1 cellular context compared by ENCODE assay signal in the genomic region with DNA sequence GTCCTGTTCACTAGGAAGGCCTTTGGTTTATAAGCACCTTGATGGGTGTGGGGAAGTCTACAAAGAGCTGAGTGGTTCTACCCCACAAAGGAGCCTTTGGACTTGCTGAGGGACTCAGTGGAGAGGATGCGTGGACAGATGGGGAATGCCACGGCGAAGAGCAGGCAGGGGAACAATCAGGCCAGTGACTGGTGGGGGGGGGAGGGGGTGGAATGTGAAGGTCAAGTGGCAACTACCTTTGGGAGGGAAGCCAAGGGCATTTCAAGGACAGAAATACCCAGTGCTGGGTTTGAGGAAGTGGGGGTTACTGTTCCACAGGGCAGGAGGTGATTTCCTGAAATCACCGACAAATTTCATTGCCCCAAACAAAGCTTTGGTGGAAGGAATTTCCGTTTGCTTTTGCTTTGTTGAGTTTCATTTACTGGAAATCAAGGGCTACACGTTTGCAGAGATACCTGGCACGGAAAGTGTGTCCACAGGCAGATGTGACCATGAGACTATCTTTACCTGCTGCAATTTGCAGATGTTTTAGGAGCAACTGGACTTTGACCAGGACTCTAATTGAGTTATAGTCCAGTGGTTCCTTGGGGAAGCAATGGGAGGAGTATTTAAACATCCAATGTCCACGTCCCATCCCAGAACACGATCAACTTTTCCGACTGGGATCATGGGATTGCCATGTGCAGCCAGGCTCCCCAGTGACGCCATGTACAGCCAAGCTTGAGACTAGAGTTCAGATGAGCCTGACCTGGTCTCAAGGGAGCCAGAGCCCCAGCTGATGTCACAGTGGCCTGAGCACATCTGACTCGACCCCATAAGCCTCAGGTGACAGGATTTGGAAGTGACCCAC.
TF ChIP-seq lines count a peak whose summit lies in the region.

No MANE protein-coding gene starts in this region.

TF ChIP-seq in HepG2, 621 proteins besides CTCF, POLR2A, EP300 and RAD21 (continued from another document and continues in another):
- TF ChIP-seq, protein P1, sequence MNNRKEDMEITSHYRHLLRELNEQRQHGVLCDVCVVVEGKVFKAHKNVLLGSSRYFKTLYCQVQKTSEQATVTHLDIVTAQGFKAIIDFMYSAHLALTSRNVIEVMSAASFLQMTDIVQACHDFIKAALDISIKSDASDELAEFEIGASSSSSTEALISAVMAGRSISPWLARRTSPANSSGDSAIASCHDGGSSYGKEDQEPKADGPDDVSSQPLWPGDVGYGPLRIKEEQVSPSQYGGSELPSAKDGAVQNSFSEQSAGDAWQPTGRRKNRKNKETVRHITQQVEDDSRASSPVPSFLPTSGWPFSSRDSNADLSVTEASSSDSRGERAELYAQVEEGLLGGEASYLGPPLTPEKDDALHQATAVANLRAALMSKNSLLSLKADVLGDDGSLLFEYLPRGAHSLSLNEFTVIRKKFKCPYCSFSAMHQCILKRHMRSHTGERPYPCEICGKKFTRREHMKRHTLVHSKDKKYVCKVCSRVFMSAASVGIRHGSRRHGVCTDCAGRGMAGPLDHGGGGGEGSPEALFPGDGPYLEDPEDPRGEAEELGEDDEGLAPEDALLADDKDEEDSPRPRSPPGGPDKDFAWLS (CRISPR knock-in tag; IDR thresholded peaks at IDR 0.05; ENCODE audit: borderline replicate concordance): no peak
- TF ChIP-seq CENPX (CRISPR knock-in tag; IDR thresholded peaks at IDR 0.05) (no peak; the same call in 1 of the 2 replicates), NCOA2 (CRISPR knock-in tag; IDR thresholded peaks at IDR 0.05) (peak; percentile 13; the same call in 1 of the 2 replicates), KDM2A (CRISPR knock-in tag; IDR thresholded peaks at IDR 0.05; ENCODE audit: borderline replicate concordance, low read depth) (peak; percentile 75), ZFP90 (CRISPR knock-in tag; IDR thresholded peaks at IDR 0.05; ENCODE audit: borderline replicate concordance) (no peak), BORCS8-MEF2B (CRISPR knock-in tag; IDR thresholded peaks at IDR 0.05) (peak; percentile 58; the same call in 1 of the 2 replicates), ZNF678 (CRISPR knock-in tag; IDR thresholded peaks at IDR 0.05) (no peak), NFKBIZ (CRISPR knock-in tag; IDR thresholded peaks at IDR 0.05) (no peak), HNRNPL (IDR thresholded peaks at IDR 0.05; ENCODE audit: low read depth, low read length) (no peak), SP4 (CRISPR knock-in tag; IDR thresholded peaks at IDR 0.05) (no peak; the same call in 1 of the 2 replicates), ZFP41 (CRISPR knock-in tag; IDR thresholded peaks at IDR 0.05; ENCODE audit: borderline replicate concordance) (no peak), ZFYVE20 (CRISPR knock-in tag; IDR thresholded peaks at IDR 0.05; ENCODE audit: borderline replicate concordance, low read depth) (no peak), NFYB (CRISPR knock-in tag; IDR thresholded peaks at IDR 0.05) (no peak), RELA (CRISPR knock-in tag; IDR thresholded peaks at IDR 0.05) (no peak), SMAD9 (CRISPR knock-in tag; IDR thresholded peaks at IDR 0.05) (no peak), ZSCAN12 (CRISPR knock-in tag; IDR thresholded peaks at IDR 0.05) (no peak), ZNF563 (CRISPR knock-in tag; IDR thresholded peaks at IDR 0.05) (peak; percentile 65; the same call in 1 of the 2 replicates), ZSCAN9 (CRISPR knock-in tag; IDR thresholded peaks at IDR 0.05; ENCODE audit: borderline replicate concordance) (no peak), ELF4 (CRISPR knock-in tag; IDR thresholded peaks at IDR 0.05; ENCODE audit: borderline replicate concordance) (no peak), KLF12 (CRISPR knock-in tag; IDR thresholded peaks at IDR 0.05; ENCODE audit: borderline replicate concordance) (no peak), AHR (CRISPR knock-in tag; IDR thresholded peaks at IDR 0.05) (no peak), HNF4A (CRISPR knock-in tag; IDR thresholded peaks at IDR 0.05) (peak; percentile 89), HCFC1 (IDR thresholded peaks at IDR 0.05; ENCODE audit: low read depth, low read length) (no peak), ZNF260 (CRISPR knock-in tag; IDR thresholded peaks at IDR 0.05; ENCODE audit: borderline replicate concordance, low read depth) (no peak), ZNF75D (CRISPR knock-in tag; IDR thresholded peaks at IDR 0.05; ENCODE audit: borderline replicate concordance) (no peak), ZNF350 (CRISPR knock-in tag; IDR thresholded peaks at IDR 0.05; ENCODE audit: borderline replicate concordance, low read depth) (0 out of 2 replicates have a peak, but pooled peaks have one; percentile 33), SP5 (CRISPR knock-in tag; IDR thresholded peaks at IDR 0.05; ENCODE audit: borderline replicate concordance, low read depth) (peak; percentile 3; the same call in 1 of the 2 replicates), ZSCAN22 (CRISPR knock-in tag; IDR thresholded peaks at IDR 0.05) (no peak), KLF15 (CRISPR knock-in tag; IDR thresholded peaks at IDR 0.05; ENCODE audit: borderline replicate concordance) (no peak), RNF2 (conservative IDR thresholded peaks at IDR 0.05; ENCODE audit: low read depth) (0 out of 2 replicates have a peak, but pooled peaks have one; percentile 35), ZNF577 (CRISPR knock-in tag; IDR thresholded peaks at IDR 0.05; ENCODE audit: borderline replicate concordance, low read depth) (no peak), ZFY (CRISPR knock-in tag; IDR thresholded peaks at IDR 0.05) (no peak; the same call in 1 of the 2 replicates), RXRB (CRISPR knock-in tag; IDR thresholded peaks at IDR 0.05; ENCODE audit: borderline replicate concordance) (no peak; the same call in 1 of the 2 replicates), EHMT2 (IDR thresholded peaks at IDR 0.05; ENCODE audit: borderline replicate concordance, low read depth, low read length) (peak; percentile 90), PHF20 (CRISPR knock-in tag; IDR thresholded peaks at IDR 0.05) (no peak)
- TF ChIP-seq, protein P2, sequence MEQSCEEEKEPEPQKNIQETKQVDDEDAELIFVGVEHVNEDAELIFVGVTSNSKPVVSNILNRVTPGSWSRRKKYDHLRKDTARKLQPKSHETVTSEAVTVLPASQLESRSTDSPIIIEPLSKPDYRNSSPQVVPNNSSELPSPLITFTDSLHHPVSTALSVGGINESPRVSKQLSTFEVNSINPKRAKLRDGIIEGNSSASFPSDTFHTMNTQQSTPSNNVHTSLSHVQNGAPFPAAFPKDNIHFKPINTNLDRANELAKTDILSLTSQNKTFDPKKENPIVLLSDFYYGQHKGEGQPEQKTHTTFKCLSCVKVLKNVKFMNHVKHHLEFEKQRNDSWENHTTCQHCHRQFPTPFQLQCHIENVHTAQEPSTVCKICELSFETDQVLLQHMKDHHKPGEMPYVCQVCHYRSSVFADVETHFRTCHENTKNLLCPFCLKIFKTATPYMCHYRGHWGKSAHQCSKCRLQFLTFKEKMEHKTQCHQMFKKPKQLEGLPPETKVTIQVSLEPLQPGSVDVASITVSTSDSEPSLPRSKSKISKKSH (CRISPR knock-in tag; IDR thresholded peaks at IDR 0.05; ENCODE audit: borderline replicate concordance): peak; percentile 87
- TF ChIP-seq, protein P3, sequence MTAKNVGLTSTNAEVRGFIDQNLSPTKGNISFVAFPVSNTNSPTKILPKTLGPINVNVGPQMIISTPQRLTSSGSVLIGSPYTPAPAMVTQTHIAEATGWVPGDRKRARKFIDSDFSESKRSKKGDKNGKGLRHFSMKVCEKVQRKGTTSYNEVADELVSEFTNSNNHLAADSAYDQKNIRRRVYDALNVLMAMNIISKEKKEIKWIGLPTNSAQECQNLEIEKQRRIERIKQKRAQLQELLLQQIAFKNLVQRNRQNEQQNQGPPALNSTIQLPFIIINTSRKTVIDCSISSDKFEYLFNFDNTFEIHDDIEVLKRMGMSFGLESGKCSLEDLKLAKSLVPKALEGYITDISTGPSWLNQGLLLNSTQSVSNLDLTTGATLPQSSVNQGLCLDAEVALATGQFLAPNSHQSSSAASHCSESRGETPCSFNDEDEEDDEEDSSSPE (CRISPR knock-in tag; IDR thresholded peaks at IDR 0.05): peak; percentile 32; the same call in 1 of the 2 replicates
- TF ChIP-seq, protein P4, sequence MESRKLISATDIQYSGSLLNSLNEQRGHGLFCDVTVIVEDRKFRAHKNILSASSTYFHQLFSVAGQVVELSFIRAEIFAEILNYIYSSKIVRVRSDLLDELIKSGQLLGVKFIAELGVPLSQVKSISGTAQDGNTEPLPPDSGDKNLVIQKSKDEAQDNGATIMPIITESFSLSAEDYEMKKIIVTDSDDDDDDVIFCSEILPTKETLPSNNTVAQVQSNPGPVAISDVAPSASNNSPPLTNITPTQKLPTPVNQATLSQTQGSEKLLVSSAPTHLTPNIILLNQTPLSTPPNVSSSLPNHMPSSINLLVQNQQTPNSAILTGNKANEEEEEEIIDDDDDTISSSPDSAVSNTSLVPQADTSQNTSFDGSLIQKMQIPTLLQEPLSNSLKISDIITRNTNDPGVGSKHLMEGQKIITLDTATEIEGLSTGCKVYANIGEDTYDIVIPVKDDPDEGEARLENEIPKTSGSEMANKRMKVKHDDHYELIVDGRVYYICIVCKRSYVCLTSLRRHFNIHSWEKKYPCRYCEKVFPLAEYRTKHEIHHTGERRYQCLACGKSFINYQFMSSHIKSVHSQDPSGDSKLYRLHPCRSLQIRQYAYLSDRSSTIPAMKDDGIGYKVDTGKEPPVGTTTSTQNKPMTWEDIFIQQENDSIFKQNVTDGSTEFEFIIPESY (CRISPR knock-in tag; IDR thresholded peaks at IDR 0.05): no peak
- TF ChIP-seq, protein P5, sequence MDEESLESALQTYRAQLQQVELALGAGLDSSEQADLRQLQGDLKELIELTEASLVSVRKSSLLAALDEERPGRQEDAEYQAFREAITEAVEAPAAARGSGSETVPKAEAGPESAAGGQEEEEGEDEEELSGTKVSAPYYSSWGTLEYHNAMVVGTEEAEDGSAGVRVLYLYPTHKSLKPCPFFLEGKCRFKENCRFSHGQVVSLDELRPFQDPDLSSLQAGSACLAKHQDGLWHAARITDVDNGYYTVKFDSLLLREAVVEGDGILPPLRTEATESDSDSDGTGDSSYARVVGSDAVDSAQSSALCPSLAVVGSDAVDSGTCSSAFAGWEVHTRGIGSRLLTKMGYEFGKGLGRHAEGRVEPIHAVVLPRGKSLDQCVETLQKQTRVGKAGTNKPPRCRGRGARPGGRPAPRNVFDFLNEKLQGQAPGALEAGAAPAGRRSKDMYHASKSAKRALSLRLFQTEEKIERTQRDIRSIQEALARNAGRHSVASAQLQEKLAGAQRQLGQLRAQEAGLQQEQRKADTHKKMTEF (CRISPR knock-in tag; IDR thresholded peaks at IDR 0.05): no peak
- TF ChIP-seq, protein P6, sequence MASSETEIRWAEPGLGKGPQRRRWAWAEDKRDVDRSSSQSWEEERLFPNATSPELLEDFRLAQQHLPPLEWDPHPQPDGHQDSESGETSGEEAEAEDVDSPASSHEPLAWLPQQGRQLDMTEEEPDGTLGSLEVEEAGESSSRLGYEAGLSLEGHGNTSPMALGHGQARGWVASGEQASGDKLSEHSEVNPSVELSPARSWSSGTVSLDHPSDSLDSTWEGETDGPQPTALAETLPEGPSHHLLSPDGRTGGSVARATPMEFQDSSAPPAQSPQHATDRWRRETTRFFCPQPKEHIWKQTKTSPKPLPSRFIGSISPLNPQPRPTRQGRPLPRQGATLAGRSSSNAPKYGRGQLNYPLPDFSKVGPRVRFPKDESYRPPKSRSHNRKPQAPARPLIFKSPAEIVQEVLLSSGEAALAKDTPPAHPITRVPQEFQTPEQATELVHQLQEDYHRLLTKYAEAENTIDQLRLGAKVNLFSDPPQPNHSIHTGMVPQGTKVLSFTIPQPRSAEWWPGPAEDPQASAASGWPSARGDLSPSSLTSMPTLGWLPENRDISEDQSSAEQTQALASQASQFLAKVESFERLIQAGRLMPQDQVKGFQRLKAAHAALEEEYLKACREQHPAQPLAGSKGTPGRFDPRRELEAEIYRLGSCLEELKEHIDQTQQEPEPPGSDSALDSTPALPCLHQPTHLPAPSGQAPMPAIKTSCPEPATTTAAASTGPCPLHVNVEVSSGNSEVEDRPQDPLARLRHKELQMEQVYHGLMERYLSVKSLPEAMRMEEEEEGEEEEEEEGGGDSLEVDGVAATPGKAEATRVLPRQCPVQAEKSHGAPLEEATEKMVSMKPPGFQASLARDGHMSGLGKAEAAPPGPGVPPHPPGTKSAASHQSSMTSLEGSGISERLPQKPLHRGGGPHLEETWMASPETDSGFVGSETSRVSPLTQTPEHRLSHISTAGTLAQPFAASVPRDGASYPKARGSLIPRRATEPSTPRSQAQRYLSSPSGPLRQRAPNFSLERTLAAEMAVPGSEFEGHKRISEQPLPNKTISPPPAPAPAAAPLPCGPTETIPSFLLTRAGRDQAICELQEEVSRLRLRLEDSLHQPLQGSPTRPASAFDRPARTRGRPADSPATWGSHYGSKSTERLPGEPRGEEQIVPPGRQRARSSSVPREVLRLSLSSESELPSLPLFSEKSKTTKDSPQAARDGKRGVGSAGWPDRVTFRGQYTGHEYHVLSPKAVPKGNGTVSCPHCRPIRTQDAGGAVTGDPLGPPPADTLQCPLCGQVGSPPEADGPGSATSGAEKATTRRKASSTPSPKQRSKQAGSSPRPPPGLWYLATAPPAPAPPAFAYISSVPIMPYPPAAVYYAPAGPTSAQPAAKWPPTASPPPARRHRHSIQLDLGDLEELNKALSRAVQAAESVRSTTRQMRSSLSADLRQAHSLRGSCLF (CRISPR knock-in tag; IDR thresholded peaks at IDR 0.05; ENCODE audit: borderline replicate concordance): no peak
- TF ChIP-seq, protein P7, sequence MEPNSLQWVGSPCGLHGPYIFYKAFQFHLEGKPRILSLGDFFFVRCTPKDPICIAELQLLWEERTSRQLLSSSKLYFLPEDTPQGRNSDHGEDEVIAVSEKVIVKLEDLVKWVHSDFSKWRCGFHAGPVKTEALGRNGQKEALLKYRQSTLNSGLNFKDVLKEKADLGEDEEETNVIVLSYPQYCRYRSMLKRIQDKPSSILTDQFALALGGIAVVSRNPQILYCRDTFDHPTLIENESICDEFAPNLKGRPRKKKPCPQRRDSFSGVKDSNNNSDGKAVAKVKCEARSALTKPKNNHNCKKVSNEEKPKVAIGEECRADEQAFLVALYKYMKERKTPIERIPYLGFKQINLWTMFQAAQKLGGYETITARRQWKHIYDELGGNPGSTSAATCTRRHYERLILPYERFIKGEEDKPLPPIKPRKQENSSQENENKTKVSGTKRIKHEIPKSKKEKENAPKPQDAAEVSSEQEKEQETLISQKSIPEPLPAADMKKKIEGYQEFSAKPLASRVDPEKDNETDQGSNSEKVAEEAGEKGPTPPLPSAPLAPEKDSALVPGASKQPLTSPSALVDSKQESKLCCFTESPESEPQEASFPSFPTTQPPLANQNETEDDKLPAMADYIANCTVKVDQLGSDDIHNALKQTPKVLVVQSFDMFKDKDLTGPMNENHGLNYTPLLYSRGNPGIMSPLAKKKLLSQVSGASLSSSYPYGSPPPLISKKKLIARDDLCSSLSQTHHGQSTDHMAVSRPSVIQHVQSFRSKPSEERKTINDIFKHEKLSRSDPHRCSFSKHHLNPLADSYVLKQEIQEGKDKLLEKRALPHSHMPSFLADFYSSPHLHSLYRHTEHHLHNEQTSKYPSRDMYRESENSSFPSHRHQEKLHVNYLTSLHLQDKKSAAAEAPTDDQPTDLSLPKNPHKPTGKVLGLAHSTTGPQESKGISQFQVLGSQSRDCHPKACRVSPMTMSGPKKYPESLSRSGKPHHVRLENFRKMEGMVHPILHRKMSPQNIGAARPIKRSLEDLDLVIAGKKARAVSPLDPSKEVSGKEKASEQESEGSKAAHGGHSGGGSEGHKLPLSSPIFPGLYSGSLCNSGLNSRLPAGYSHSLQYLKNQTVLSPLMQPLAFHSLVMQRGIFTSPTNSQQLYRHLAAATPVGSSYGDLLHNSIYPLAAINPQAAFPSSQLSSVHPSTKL (CRISPR knock-in tag; IDR thresholded peaks at IDR 0.05): peak; percentile 64
- TF ChIP-seq, protein P8, sequence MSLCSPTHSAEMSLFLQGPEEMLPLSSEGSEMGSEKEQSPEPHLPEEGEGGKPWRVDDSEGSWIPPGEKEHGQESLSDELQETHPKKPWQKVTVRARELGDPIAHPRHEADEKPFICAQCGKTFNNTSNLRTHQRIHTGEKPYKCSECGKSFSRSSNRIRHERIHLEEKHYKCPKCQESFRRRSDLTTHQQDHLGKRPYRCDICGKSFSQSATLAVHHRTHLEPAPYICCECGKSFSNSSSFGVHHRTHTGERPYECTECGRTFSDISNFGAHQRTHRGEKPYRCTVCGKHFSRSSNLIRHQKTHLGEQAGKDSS (CRISPR knock-in tag; IDR thresholded peaks at IDR 0.05; ENCODE audit: borderline replicate concordance, low read depth): peak; percentile 65
